Comparison of ENCODE assay signal across 10 cellular contexts in the genomic region with DNA sequence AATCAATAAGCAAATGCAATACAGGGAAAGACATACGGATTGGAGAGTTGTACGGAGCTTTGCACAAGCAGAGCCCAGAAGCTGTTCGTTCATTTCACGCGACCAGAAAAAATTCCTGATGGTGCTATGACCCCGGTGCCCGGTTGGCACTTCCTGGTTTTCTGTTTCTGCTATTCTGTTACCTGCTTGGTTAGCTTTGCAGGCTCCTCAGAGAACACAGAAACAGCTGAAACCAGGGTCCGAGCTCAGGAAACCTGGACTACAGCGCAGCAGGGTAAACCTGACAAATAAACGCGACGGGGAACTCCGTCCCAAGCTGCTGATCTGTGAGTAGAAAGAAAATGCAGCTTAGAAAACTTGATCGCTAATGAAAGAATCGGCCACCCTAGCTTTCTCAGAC. TPM values are rescaled to one million over a fixed set of nuclear protein-coding genes. Genes with fewer than 3 reads are reported as not detected.
DNase-seq lines count a peak whose midpoint lies in the region; ATAC-seq, FAIRE-seq and TF ChIP-seq lines count a peak whose summit lies in the region.
"Had no signal": no experiment of that assay in that cellular context is flagged by ENCODE, and none has a peak within 500 bp of the region (broad histone marks: within the 10 kb centered on the region; RNA-seq: fewer than 3 reads in every experiment).

No MANE protein-coding gene starts in this region.

- H3K27me3 ChIP-seq in SK-N-SH (ENCODE audit: insufficient read depth) (no peaks in the 10 kb centered on the region), gastroesophageal sphincter (peaks cover 19% of the 10 kb centered on the region), pancreas (no peaks in the 10 kb centered on the region)

- H3K9me2 ChIP-seq in SK-N-SH, result no peaks in the 10 kb centered on the region

- 11% methylated on average over 15 of the region's 15 CpGs for WGBS in SK-N-SH (ENCODE audit: low lambda C conversion rate)
- 17% methylated on average over 15 of the region's 15 CpGs; no CpG with 5 or more reads in 1 of the 2 donors for WGBS in gastroesophageal sphincter (ENCODE audit: low coverage in 1 of 2), 2 donors
- WGBS in pancreas, 2 donors, result 3% methylated on average over 15 of the region's 15 CpGs

- peak overlapping the region; percentile 32 for H3K9ac ChIP-seq in SK-N-SH

- H3K36me3 ChIP-seq in SK-N-SH (replicated peaks in 1 of 2; ENCODE audit: control insufficient read depth in 1 of 2, insufficient read depth in 2 of 2, low read length in 1 of 2), result no peaks in the 10 kb centered on the region
- H3K36me3 ChIP-seq in gastroesophageal sphincter, result no peaks in the 10 kb centered on the region
- no peaks in the 10 kb centered on the region for H3K36me3 ChIP-seq in pancreas

- DNase-seq in AG08396 (ENCODE audit: low spot score) (peak; percentile 31), SK-N-SH (peak; percentile 29), pancreas (peak in 3 of 6 donors; percentile 9 to 31 (median 20)), NCI-H146 (lab: John Stamatoyannopoulos, UW) (no peak), DMS 273 treated with DMSO at 0.1 percent for 48 hours (lab: John Stamatoyannopoulos, UW) (no peak)
- DNase-seq: activated T-cell treated with anti-CD3 and anti-CD28 coated beads, Interleukin-2, amount 50 U/mL, for 24 hours had no signal

- no peak for TF ChIP-seq POLR2A in gastroesophageal sphincter (IDR thresholded peaks at IDR 0.05)

- no peaks in the 10 kb centered on the region; the same call in 1 of the 2 replicates for H3K79me2 ChIP-seq in SK-N-SH (ENCODE audit: insufficient read depth)

- H3K4me1 ChIP-seq in SK-N-SH (ENCODE audit: control insufficient read depth in 1 of 2, insufficient read depth in 2 of 2, low read depth in 1 of 2, low read length in 1 of 2), result peaks cover 0 to 8% of the 10 kb centered on the region in 2 experiments; a peak in 1 of 4 replicates
- peaks cover 0 to 29% (median 0%) of the 10 kb centered on the region in 3 donors for H3K4me1 ChIP-seq in gastroesophageal sphincter
- no peaks in the 10 kb centered on the region for H3K4me1 ChIP-seq in pancreas

- H3K4me3 ChIP-seq in SK-N-SH (ENCODE audit: low read depth in 2 of 2, low read length in 1 of 2) (peak overlapping the region; percentile 45 to 74), gastroesophageal sphincter (peak overlapping the region; percentile 59 to 61), pancreas (peak overlapping the region; percentile 15 to 47 (median 33))

- TF ChIP-seq CTCF in SK-N-SH (IDR thresholded peaks at IDR 0.05) (no peak), gastroesophageal sphincter (IDR thresholded peaks at IDR 0.05) (no peak), pancreas (IDR thresholded peaks at IDR 0.05) (no peak)

- H4K20me1 ChIP-seq in SK-N-SH (ENCODE audit: insufficient read depth), result no peaks in the 10 kb centered on the region

- H3K4me2 ChIP-seq in SK-N-SH, result peak overlapping the region; percentile 77

- no peak for TF ChIP-seq RAD21 in SK-N-SH (IDR thresholded peaks at IDR 0.05; ENCODE audit: low read length)

- intact Hi-C loops in pancreas (cut with DNase I), result no loop called here

- no peak for TF ChIP-seq EP300 in SK-N-SH (IDR thresholded peaks at IDR 0.05; ENCODE audit: borderline replicate concordance in 1 of 2, low read depth in 1 of 2, low read length in 1 of 2)
- TF ChIP-seq EP300 in gastroesophageal sphincter (IDR thresholded peaks at IDR 0.05), result no peak

- H3K9me3 ChIP-seq in SK-N-SH (no peaks in the 10 kb centered on the region), gastroesophageal sphincter (no peaks in the 10 kb centered on the region), pancreas (no peaks in the 10 kb centered on the region)

- CTCF ChIA-PET in SK-N-SH (lab: Yijun Ruan, JAX), result interaction anchor here (0.8 to 1.3 kb wide), 2 partner anchors 15 to 19 kb away, joined by 3 read pairs; no protein-coding TSS in a partner anchor

- POLR2A ChIA-PET in SK-N-SH (lab: Yijun Ruan, JAX), result no interaction called here

- ATAC-seq in gastroesophageal sphincter (no peak), pancreas (peak; percentile 52 to 77 (median 66)), GM21447 (IDR thresholded peaks at IDR 0.05; ENCODE audit: unreplicated experiment) (no peak), HG02678 (IDR thresholded peaks at IDR 0.05; ENCODE audit: unreplicated experiment) (no peak)

- peaks cover 5% of the 10 kb centered on the region for H3F3A ChIP-seq in SK-N-SH (replicated peaks; ENCODE audit: insufficient read depth)

- peak overlapping the region in 1 of 2 experiments; percentile 54; a peak in 2 of 4 replicates for H3K27ac ChIP-seq in SK-N-SH (ENCODE audit: low read depth in 2 of 2, low read length in 1 of 2)
- peak overlapping the region in 1 of 4 donors; percentile 73 for H3K27ac ChIP-seq in gastroesophageal sphincter
- H3K27ac ChIP-seq in pancreas, result peak overlapping the region in 2 of 4 donors; percentile 19 to 45

- FAIRE-seq in pancreas (lab: Jason Lieb, UNC), result no peak

- H2AFZ ChIP-seq in SK-N-SH (ENCODE audit: low read depth), result peak overlapping the region; percentile 74; the same call in 1 of the 2 replicates

TF ChIP-seq in SK-N-SH, 30 proteins besides CTCF, POLR2A, EP300 and RAD21:
- no peak for TF ChIP-seq POLR2AphosphoS5 (IDR thresholded peaks at IDR 0.05; ENCODE audit: low read depth, low read length)
TF ChIP-seq in SK-N-SH: peak in this region for 0.

RNA-seq across cellular contexts. Expression of a gene that starts 0.9 kb away (rescaled TPM):
- polyA plus RNA-seq in SK-N-SH (2012; rRNA removed) (2.8 and 3.3 TPM in 2 replicates), pancreas (1 to 10 TPM; 2.6 to 3.5 TPM)
- polyA plus RNA-seq in SK-N-SH (2012; cell fraction: cytosol; rRNA removed), result 3.1 and 3.6 TPM in 2 replicates
- 2.4 and 7.3 TPM in 2 replicates for polyA plus RNA-seq in SK-N-SH (2012; cell fraction: nucleus; rRNA removed)
- total RNA-seq in gastroesophageal sphincter (10 to 100 TPM in 1 of 4 donors, 1 to 10 TPM in 3; 1.0 to 17.3 (median 4.7) TPM), pancreas (1 to 10 TPM; 1.3 to 3.1 (median 2.0) TPM)
- total RNA-seq: M059J had no signal

Comparison
In these comparisons a context has a peak if more than half of its experiments do, and no peak if none do; other contexts are left out.
1. DNase-seq: peak in AG08396 (single experiment) and SK-N-SH (single experiment); none in NCI-H146 (single experiment) and DMS 273 treated with DMSO at 0.1 percent for 48 hours (single experiment).
2. ATAC-seq: peak in pancreas (4 of 4); none in gastroesophageal sphincter (single experiment), GM21447 (single experiment) and HG02678 (single experiment).
3. Peak in every context shown above with its lines, with median percentiles within 50 percentile points of each other: H3K4me3 ChIP-seq.